ENCODE assay signal across 8 cellular contexts in genomic region chr3:156535162-156535627, GRCh38. TPM values are rescaled to one million over a fixed set of nuclear protein-coding genes. Genes with fewer than 3 reads are reported as not detected.
A peak's percentile ranks its signal among the peaks of the same experiment; 100 is the strongest.
DNase-seq lines count a peak whose midpoint lies in the region; TF ChIP-seq lines count a peak whose summit lies in the region.

No MANE protein-coding gene starts in this region.

- H3K9me3 ChIP-seq in Caco-2: no peaks in the 10 kb centered on the region

- 0 out of 2 replicates have a peak, but pooled peaks cover 1% of the 10 kb centered on the region for H3K36me3 ChIP-seq in Caco-2 (ENCODE audit: control insufficient read depth, insufficient read depth, low read length)

- H3K4me1 Mint-ChIP-seq in Caco-2 (ENCODE audit: low read depth, unreplicated experiment) (peaks cover 15% of the 10 kb centered on the region), progenitor cell of endocrine pancreas (ENCODE audit: low read depth) (peaks cover 27% of the 10 kb centered on the region)
- peaks cover 10% of the 10 kb centered on the region for H3K4me1 Mint-ChIP-seq in activated CD4-positive, alpha-beta memory T cell treated with anti-CD3 and anti-CD28 coated beads, Interleukin-2, amount 10 ng/mL, durations not matched to agents 7 days and 5 days

- POLR2A ChIA-PET in Caco-2 (lab: Charles Lee): interaction anchor here (0.7 to 1.4 kb wide), 7 partner anchors 16 to 594 kb away, joined by 3 to 14 read pairs (median 4); partner anchors contain the start of gene SSR3
- POLR2A ChIA-PET in activated CD4-positive, alpha-beta memory T cell treated with anti-CD3 and anti-CD28 coated beads, Interleukin-2, amount 10 ng/mL, durations not matched to agents 7 days and 5 days (lab: Charles Lee): interaction anchor here (0.7 to 1.3 kb wide), 6 partner anchors 9 to 553 kb away, joined by 3 to 4 read pairs (median 3); partner anchors contain the start of gene SSR3

- intact Hi-C loops in Caco-2 (cut with micrococcal nuclease; ENCODE audit: unreplicated experiment): loop anchor here (1.0 to 5.0 kb wide), 7 partner anchors 20 to 602 kb away; partner anchors contain the start of genes SSR3 and TIPARP

- H3K27me3 Mint-ChIP-seq in Caco-2 (ENCODE audit: insufficient read depth, unreplicated experiment) (no peaks in the 10 kb centered on the region), progenitor cell of endocrine pancreas (no peaks in the 10 kb centered on the region)
- no peaks in the 10 kb centered on the region for H3K27me3 Mint-ChIP-seq in activated CD4-positive, alpha-beta memory T cell treated with anti-CD3 and anti-CD28 coated beads, Interleukin-2, amount 10 ng/mL, durations not matched to agents 7 days and 5 days

- CTCF ChIA-PET in Caco-2 (lab: Charles Lee): interaction anchor here (0.7 to 1.7 kb wide), 6 partner anchors 19 to 593 kb away, joined by 3 to 12 read pairs (median 8); partner anchors contain the start of genes SSR3 and TIPARP
- CTCF ChIA-PET in activated CD4-positive, alpha-beta memory T cell treated with anti-CD3 and anti-CD28 coated beads, Interleukin-2, amount 10 ng/mL, durations not matched to agents 7 days and 5 days (lab: Charles Lee): interaction anchor here (1.0 to 2.1 kb wide), 6 partner anchors 9 to 602 kb away, joined by 3 to 4 read pairs (median 3); no protein-coding TSS in a partner anchor

- H3K9me3 Mint-ChIP-seq in Caco-2 (ENCODE audit: unreplicated experiment): no peaks in the 10 kb centered on the region
- H3K9me3 Mint-ChIP-seq in activated CD4-positive, alpha-beta memory T cell treated with anti-CD3 and anti-CD28 coated beads, Interleukin-2, amount 10 ng/mL, durations not matched to agents 7 days and 5 days: no peaks in the 10 kb centered on the region
- H3K9me3 Mint-ChIP-seq in progenitor cell of endocrine pancreas (ENCODE audit: low read depth): no peaks in the 10 kb centered on the region

- peak overlapping the region; percentile 1 for H3K4me3 Mint-ChIP-seq in Caco-2 (ENCODE audit: unreplicated experiment)
- H3K4me3 Mint-ChIP-seq in activated CD4-positive, alpha-beta memory T cell treated with anti-CD3 and anti-CD28 coated beads, Interleukin-2, amount 10 ng/mL, durations not matched to agents 7 days and 5 days: no peak overlapping the region
- no peak overlapping the region for H3K4me3 Mint-ChIP-seq in progenitor cell of endocrine pancreas (ENCODE audit: low read depth)

- peaks cover 23% of the 10 kb centered on the region for H3K36me3 Mint-ChIP-seq in Caco-2 (ENCODE audit: insufficient read depth, unreplicated experiment)
- peaks cover 22% of the 10 kb centered on the region for H3K36me3 Mint-ChIP-seq in activated CD4-positive, alpha-beta memory T cell treated with anti-CD3 and anti-CD28 coated beads, Interleukin-2, amount 10 ng/mL, durations not matched to agents 7 days and 5 days (ENCODE audit: low read depth)
- no peaks in the 10 kb centered on the region for H3K36me3 Mint-ChIP-seq in progenitor cell of endocrine pancreas (ENCODE audit: insufficient read depth)

- DNase-seq in Caco-2 (peak; percentile 76 to 79), HuH-7 (ENCODE audit: low spot score) (peak; percentile 37), globus pallidus (ENCODE audit: low spot score) (peak; percentile 82), progenitor cell of endocrine pancreas (ENCODE audit: low spot score, unreplicated experiment) (no peak), NK-92 (lab: John Stamatoyannopoulos, UW; ENCODE audit: unreplicated experiment) (no peak), KG1 (lab: John Stamatoyannopoulos, UW) (no peak), SK-N-DZ (ENCODE audit: low spot score) (no peak)
- DNase-seq in activated CD4-positive, alpha-beta memory T cell treated with anti-CD3 and anti-CD28 coated beads, Interleukin-2, amount 10 ng/mL, durations not matched to agents 7 days and 5 days: peak; percentile 35

- H3K4me1 ChIP-seq in Caco-2: peaks cover 28% of the 10 kb centered on the region

- H3K27ac Mint-ChIP-seq in Caco-2 (ENCODE audit: unreplicated experiment) (peak overlapping the region; percentile 56), progenitor cell of endocrine pancreas (peak overlapping the region; percentile 95)
- no peak overlapping the region for H3K27ac Mint-ChIP-seq in activated CD4-positive, alpha-beta memory T cell treated with anti-CD3 and anti-CD28 coated beads, Interleukin-2, amount 10 ng/mL, durations not matched to agents 7 days and 5 days

- TF ChIP-seq CTCF in Caco-2 (IDR thresholded peaks at IDR 0.05; ENCODE audit: insufficient read depth in 1 of 2, low read depth in 1 of 2, low read length in 1 of 2, severe bottlenecking in 1 of 2, unreplicated experiment in 1 of 2): peak in 1 of 2 experiments; percentile 24
- peak; percentile 21 for TF ChIP-seq CTCF in progenitor cell of endocrine pancreas (IDR thresholded peaks at IDR 0.05; ENCODE audit: unreplicated experiment)

- no peaks in the 10 kb centered on the region for H3K27me3 ChIP-seq in Caco-2 (replicated peaks; ENCODE audit: control insufficient read depth, insufficient read depth, low read length)

- BruUV-seq in Caco-2 (replicated peaks; lab: Mats Ljungman, UMichigan): no TSS peak

- H3K4me3 ChIP-seq in Caco-2 (ENCODE audit: low read depth, low read length): no peak overlapping the region

RNA-seq across cellular contexts. Expression of gene SSR3, which starts 19.7 kb away (rescaled TPM):
- total RNA-seq in Caco-2 (2022): 177 and 186 TPM in 2 replicates
- 100 to 1,000 TPM; 167 to 174 TPM for total RNA-seq in activated CD4-positive, alpha-beta memory T cell treated with anti-CD3 and anti-CD28 coated beads, Interleukin-2, amount 10 ng/mL, durations not matched to agents 7 days and 5 days
- total RNA-seq in progenitor cell of endocrine pancreas: 129 and 135 TPM in 2 replicates
- 105 and 119 TPM in 2 replicates for polyA plus RNA-seq in SK-N-DZ (2014; cell fraction: cytosol; rRNA removed)
- polyA plus RNA-seq in SK-N-DZ (2014; cell fraction: nucleus; rRNA removed): 40.6 and 61.1 TPM in 2 replicates

Comparison
In these comparisons a context has a peak if more than half of its experiments do, and no peak if none do; other contexts are left out.
1. DNase-seq: peak in Caco-2 (2 of 2), HuH-7 (single experiment), activated CD4-positive, alpha-beta memory T cell treated with anti-CD3 and anti-CD28 coated beads, Interleukin-2, amount 10 ng/mL, durations not matched to agents 7 days and 5 days (single experiment) and globus pallidus (single experiment); none in progenitor cell of endocrine pancreas (single experiment), NK-92 (single experiment), KG1 (single experiment) and SK-N-DZ (single experiment).